Comparison of ENCODE assay signal across 22 cellular contexts in the genomic region with DNA sequence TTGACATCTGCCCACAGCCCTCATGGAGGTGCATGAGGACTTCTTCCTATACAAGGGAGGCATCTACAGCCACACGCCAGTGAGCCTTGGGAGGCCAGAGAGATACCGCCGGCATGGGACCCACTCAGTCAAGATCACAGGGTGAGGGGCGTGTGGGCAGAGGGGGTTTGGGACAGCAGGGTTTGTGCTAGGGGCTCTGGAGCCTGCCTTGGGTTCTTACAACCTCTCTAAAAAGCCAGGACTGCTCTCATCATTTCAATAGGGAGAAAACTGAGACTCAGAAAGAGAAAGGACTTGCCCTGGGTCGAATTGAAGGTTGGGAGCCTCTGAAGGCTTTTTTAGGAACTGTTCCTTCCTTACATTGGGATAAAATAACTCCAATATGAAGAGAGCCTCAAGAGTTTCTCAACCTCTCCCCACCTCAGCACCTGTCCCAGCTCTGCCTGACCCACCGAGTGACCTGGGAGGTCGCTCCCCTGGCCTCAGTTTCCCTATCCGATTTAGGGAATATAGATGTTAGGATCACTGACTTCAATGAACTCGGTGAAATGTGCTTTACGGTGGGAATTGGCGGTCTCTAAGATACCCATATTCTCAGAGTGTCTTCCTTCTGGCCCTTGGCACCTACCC. TPM values are rescaled to one million over a fixed set of nuclear protein-coding genes. Genes with fewer than 3 reads are reported as not detected.
DNase-seq lines count a peak whose midpoint lies in the region; ATAC-seq and TF ChIP-seq lines count a peak whose summit lies in the region.
"Had no signal": no experiment of that assay in that cellular context is flagged by ENCODE, and none has a peak within 500 bp of the region (broad histone marks: within the 10 kb centered on the region; RNA-seq: fewer than 3 reads in every experiment).

No MANE protein-coding gene starts in this region.

- H3K4me3 Mint-ChIP-seq in mesothelial cell of epicardium = no peak overlapping the region
- no peak overlapping the region for H3K4me3 Mint-ChIP-seq in T-helper 2 cell treated with Interferon-gamma antibody and Interleukin-4, amounts not matched to agents 5 μg/mL and 100 μg/mL, for 36 hours
- H3K4me3 Mint-ChIP-seq: activated naive CD8-positive, alpha-beta T cell; activated T-helper 1 cell treated with anti-CD3 and anti-CD28 coated beads, Interleukin-12 subunit alpha, Interleukin-12 subunit beta, Interleukin-2, Interleukin-4 antibody, amounts not matched to agents 30 ng/mL and 10 ng/mL and 1 ng/mL, durations not matched to agents 14 hours and 24 hours and 36 hours; stimulated activated naive B cell treated with anti-CD40 and anti-IgM and Interleukin-4, amounts not matched to agents 10 μg/mL and 1 μg/mL and 100 μg/mL, for 72 hours had no signal

- intact Hi-C loops in left ventricle myocardium superior (cut with micrococcal nuclease) = no loop called here

- H3K27ac ChIP-seq in right atrium auricular region (peak overlapping the region; percentile 83 to 92), stomach smooth muscle (ENCODE audit: low read length) (peak overlapping the region; percentile 99)
- H3K27ac ChIP-seq: GM23248, right lobe of liver had no signal

- H3K36me3 ChIP-seq in right atrium auricular region = peaks cover 46% of the 10 kb centered on the region
- H3K36me3 ChIP-seq in stomach smooth muscle (ENCODE audit: control insufficient read depth in 2 of 2, insufficient read depth in 2 of 2, low read length in 2 of 2) = peaks cover 21 to 22% of the 10 kb centered on the region in 2 donors
- H3K36me3 ChIP-seq: right lobe of liver had no signal

- H3K27me3 ChIP-seq in right atrium auricular region (no peaks in the 10 kb centered on the region), stomach smooth muscle (ENCODE audit: control insufficient read depth in 1 of 2, insufficient read depth in 2 of 2, low read length in 2 of 2) (no peaks in the 10 kb centered on the region)

- peaks cover 0 to 89% of the 10 kb centered on the region in 2 donors for H3K4me1 ChIP-seq in right atrium auricular region
- H3K4me1 ChIP-seq in stomach smooth muscle (ENCODE audit: control insufficient read depth, insufficient read depth, low read length) = peaks cover 82% of the 10 kb centered on the region

- H3K27me3 Mint-ChIP-seq in mesothelial cell of epicardium (ENCODE audit: low read depth) = no peaks in the 10 kb centered on the region
- H3K27me3 Mint-ChIP-seq in T-helper 2 cell treated with Interferon-gamma antibody and Interleukin-4, amounts not matched to agents 5 μg/mL and 100 μg/mL, for 36 hours (ENCODE audit: low read depth) = peaks cover 11% of the 10 kb centered on the region

- peak overlapping the region; percentile 12 for H3K27ac Mint-ChIP-seq in mesothelial cell of epicardium
- no peak overlapping the region for H3K27ac Mint-ChIP-seq in T-helper 2 cell treated with Interferon-gamma antibody and Interleukin-4, amounts not matched to agents 5 μg/mL and 100 μg/mL, for 36 hours
- H3K27ac Mint-ChIP-seq: activated naive CD8-positive, alpha-beta T cell; activated T-helper 1 cell treated with anti-CD3 and anti-CD28 coated beads, Interleukin-12 subunit alpha, Interleukin-12 subunit beta, Interleukin-2, Interleukin-4 antibody, amounts not matched to agents 30 ng/mL and 10 ng/mL and 1 ng/mL, durations not matched to agents 14 hours and 24 hours and 36 hours had no signal

- H3K9ac ChIP-seq in stomach smooth muscle (ENCODE audit: low read length in 2 of 2) = peak overlapping the region; percentile 5 to 17
- H3K9ac ChIP-seq: GM23248 had no signal

- TF ChIP-seq CTCF in right atrium auricular region (IDR thresholded peaks at IDR 0.05) = no peak
- no peak for TF ChIP-seq CTCF in mesothelial cell of epicardium (IDR thresholded peaks at IDR 0.05; ENCODE audit: unreplicated experiment)

- H3K36me3 Mint-ChIP-seq in mesothelial cell of epicardium = peaks cover 18% of the 10 kb centered on the region
- H3K36me3 Mint-ChIP-seq in T-helper 2 cell treated with Interferon-gamma antibody and Interleukin-4, amounts not matched to agents 5 μg/mL and 100 μg/mL, for 36 hours (ENCODE audit: low read depth) = no peaks in the 10 kb centered on the region
- H3K36me3 Mint-ChIP-seq: activated naive CD8-positive, alpha-beta T cell; stimulated activated naive B cell treated with anti-CD40 and anti-IgM and Interleukin-4, amounts not matched to agents 10 μg/mL and 1 μg/mL and 100 μg/mL, for 72 hours had no signal

- H3K4me3 ChIP-seq in right atrium auricular region (no peak overlapping the region), stomach smooth muscle (ENCODE audit: low read length in 2 of 2) (peak overlapping the region in 1 of 2 donors; percentile 35)
- H3K4me3 ChIP-seq: GM23248, right lobe of liver had no signal

- H3K9me3 Mint-ChIP-seq in mesothelial cell of epicardium = no peaks in the 10 kb centered on the region
- no peaks in the 10 kb centered on the region for H3K9me3 Mint-ChIP-seq in T-helper 2 cell treated with Interferon-gamma antibody and Interleukin-4, amounts not matched to agents 5 μg/mL and 100 μg/mL, for 36 hours
- H3K9me3 Mint-ChIP-seq: activated T-helper 1 cell treated with anti-CD3 and anti-CD28 coated beads, Interleukin-12 subunit alpha, Interleukin-12 subunit beta, Interleukin-2, Interleukin-4 antibody, amounts not matched to agents 30 ng/mL and 10 ng/mL and 1 ng/mL, durations not matched to agents 14 hours and 24 hours and 36 hours; stimulated activated naive B cell treated with anti-CD40 and anti-IgM and Interleukin-4, amounts not matched to agents 10 μg/mL and 1 μg/mL and 100 μg/mL, for 72 hours had no signal

- peaks cover 40% of the 10 kb centered on the region for H3K4me1 Mint-ChIP-seq in mesothelial cell of epicardium
- H3K4me1 Mint-ChIP-seq in T-helper 2 cell treated with Interferon-gamma antibody and Interleukin-4, amounts not matched to agents 5 μg/mL and 100 μg/mL, for 36 hours (ENCODE audit: low read depth) = peaks cover 1% of the 10 kb centered on the region

- H3K9me3 ChIP-seq in right atrium auricular region = no peaks in the 10 kb centered on the region
- no peaks in the 10 kb centered on the region for H3K9me3 ChIP-seq in stomach smooth muscle (ENCODE audit: control insufficient read depth in 2 of 2, low read length in 2 of 2)
- H3K9me3 ChIP-seq: right lobe of liver had no signal

- DNase-seq in right atrium auricular region (ENCODE audit: low spot score) (peak; percentile 30), left ventricle myocardium superior (no peak), mesothelial cell of epicardium (ENCODE audit: low spot score in 2 of 2, unreplicated experiment in 2 of 2) (no peak), NCI-H2029 (lab: John Stamatoyannopoulos, UW) (no peak), NCI-H2196 (lab: John Stamatoyannopoulos, UW; ENCODE audit: unreplicated experiment) (no peak), T1000 (lab: John Stamatoyannopoulos, UW) (no peak)
- no peak for DNase-seq in T-helper 2 cell treated with Interferon-gamma antibody and Interleukin-4, amounts not matched to agents 5 μg/mL and 100 μg/mL, for 36 hours (ENCODE audit: low spot score)
- DNase-seq: ACHN; GM23248; IMR-90; NCI-H1436; NCI-H2171; NCI-H526 treated with DMSO at 0.1 percent for 48 hours; occipital lobe; right lobe of liver; stimulated activated naive B cell treated with anti-CD40 and anti-IgM and Interleukin-4, amounts not matched to agents 10 μg/mL and 1 μg/mL and 100 μg/mL, for 72 hours had no signal

- no peak for ATAC-seq in left ventricle myocardium superior
- ATAC-seq: right lobe of liver; stimulated activated naive B cell treated with anti-CD40 and anti-IgM and Interleukin-4, amounts not matched to agents 10 μg/mL and 1 μg/mL and 100 μg/mL, for 72 hours had no signal

RNA-seq across cellular contexts. Expression of a gene that starts 9.5 kb away (rescaled TPM):
- total RNA-seq in right atrium auricular region (100 to 1,000 TPM; 211 to 264 TPM), left ventricle myocardium superior (274 TPM), mesothelial cell of epicardium (201 to 212 TPM (median 211 TPM) in 3 replicates)
- total RNA-seq: activated T-helper 1 cell treated with anti-CD3 and anti-CD28 coated beads, Interleukin-12 subunit alpha, Interleukin-12 subunit beta, Interleukin-2, Interleukin-4 antibody, amounts not matched to agents 30 ng/mL and 10 ng/mL and 1 ng/mL, durations not matched to agents 14 hours and 24 hours and 36 hours had no signal

RNA-seq across cellular contexts. Expression of a gene that starts 31.6 kb away (rescaled TPM):
- under 1 TPM in 1 of 2 donors, not detected in 1; 0.43 TPM for total RNA-seq in right atrium auricular region
- 0.67 TPM for total RNA-seq in left ventricle myocardium superior
- total RNA-seq in mesothelial cell of epicardium = 0.71 to 1.1 TPM (median 0.98 TPM) in 3 replicates
- total RNA-seq: activated T-helper 1 cell treated with anti-CD3 and anti-CD28 coated beads, Interleukin-12 subunit alpha, Interleukin-12 subunit beta, Interleukin-2, Interleukin-4 antibody, amounts not matched to agents 30 ng/mL and 10 ng/mL and 1 ng/mL, durations not matched to agents 14 hours and 24 hours and 36 hours; GM23248; IMR-90; liver; M059J; myocyte; right lobe of liver had no signal

RNA-seq across cellular contexts. Expression of a gene that starts 58.8 kb away (rescaled TPM):
- total RNA-seq in right atrium auricular region (10 to 100 TPM; 42.9 to 66.8 TPM), left ventricle myocardium superior (34.1 TPM), mesothelial cell of epicardium (42.6 to 43.8 TPM (median 43.8 TPM) in 3 replicates)
